ENCODE assay signal across 10 cellular contexts in genomic region chr6:159852877-159853276, GRCh38. TPM values are rescaled to one million over a fixed set of nuclear protein-coding genes. Genes with fewer than 3 reads are reported as not detected.
DNase-seq lines count a peak whose midpoint lies in the region; ATAC-seq, FAIRE-seq and TF ChIP-seq lines count a peak whose summit lies in the region.
"Had no signal": no experiment of that assay in that cellular context is flagged by ENCODE, and none has a peak within 500 bp of the region (broad histone marks: within the 10 kb centered on the region; RNA-seq: fewer than 3 reads in every experiment).

No MANE protein-coding gene starts in this region.

- H3K4me1 ChIP-seq in CD8-positive, alpha-beta T cell (ENCODE audit: insufficient read depth, low read length) = no peaks in the 10 kb centered on the region
- no peaks in the 10 kb centered on the region for H3K4me1 ChIP-seq in H9 (ENCODE audit: insufficient read depth, low read length)
- no peaks in the 10 kb centered on the region for H3K4me1 ChIP-seq in right lobe of liver

- H4K20me1 ChIP-seq in H9 (ENCODE audit: control insufficient read depth, insufficient read depth, insufficient read length) = no peaks in the 10 kb centered on the region

- H3K18ac ChIP-seq in H9 (ENCODE audit: insufficient read length, low read depth, low read length) = no peak overlapping the region

- no peak overlapping the region for H2BK5ac ChIP-seq in H9 (ENCODE audit: insufficient read length, low read length)

- H3K27me3 Mint-ChIP-seq in CD8-positive, alpha-beta T cell (ENCODE audit: low read depth) = peaks cover 1% of the 10 kb centered on the region
- H3K27me3 Mint-ChIP-seq in H9 (ENCODE audit: low read depth) = no peaks in the 10 kb centered on the region; the same call in 1 of the 2 replicates

- H2AK5ac ChIP-seq in H9 (ENCODE audit: insufficient read length, low read length) = no peak overlapping the region

- TF ChIP-seq POLR2A in right lobe of liver (IDR thresholded peaks at IDR 0.05) (no peak), H54 (IDR thresholded peaks at IDR 0.05; ENCODE audit: low read depth, low read length) (no peak)

- H3K23me2 ChIP-seq in H9 (ENCODE audit: insufficient read length, low read depth, low read length, poor library complexity, severe bottlenecking) = no peaks in the 10 kb centered on the region

- H3K27me3 ChIP-seq in CD8-positive, alpha-beta T cell (ENCODE audit: insufficient read depth, low read length) = no peaks in the 10 kb centered on the region
- H3K27me3 ChIP-seq in H9 (ENCODE audit: insufficient read depth, low read length) (no peaks in the 10 kb centered on the region), WERI-Rb-1 (ENCODE audit: insufficient read depth, low read depth, severe bottlenecking) (no peaks in the 10 kb centered on the region), right lobe of liver (no peaks in the 10 kb centered on the region)

- H3K79me2 ChIP-seq in H9 (ENCODE audit: insufficient read depth, low read length) = no peaks in the 10 kb centered on the region

- no peaks in the 10 kb centered on the region for H3K36me3 Mint-ChIP-seq in CD8-positive, alpha-beta T cell
- peaks cover 10 to 17% (median 16%) of the 10 kb centered on the region in 3 experiments for H3K36me3 Mint-ChIP-seq in H9 (ENCODE audit: insufficient read depth in 1 of 3, low read depth in 3 of 3)

- H3K56ac ChIP-seq in H9 (ENCODE audit: insufficient read length, low read depth, low read length) = no peak overlapping the region

- no peaks in the 10 kb centered on the region for H3K9me3 ChIP-seq in CD8-positive, alpha-beta T cell (ENCODE audit: low read length)
- H3K9me3 ChIP-seq in H9 (ENCODE audit: control insufficient read depth, low read depth, low read length) (no peaks in the 10 kb centered on the region), WERI-Rb-1 (ENCODE audit: severe bottlenecking) (peaks cover 9% of the 10 kb centered on the region), right lobe of liver (no peaks in the 10 kb centered on the region)

- H3K4me1 Mint-ChIP-seq in CD8-positive, alpha-beta T cell (ENCODE audit: low read depth) = peaks cover 8% of the 10 kb centered on the region
- H3K4me1 Mint-ChIP-seq in H9 = peaks cover 0 to 3% of the 10 kb centered on the region in 2 experiments; a peak in 1 of 4 replicates

- H4K5ac ChIP-seq in H9 (ENCODE audit: insufficient read length, low read depth, low read length) = no peak overlapping the region

- no peak overlapping the region for H2BK120ac ChIP-seq in H9 (ENCODE audit: low read depth, low read length, poor library complexity, severe bottlenecking)

- no peak overlapping the region for H4K91ac ChIP-seq in H9 (ENCODE audit: insufficient read length, low read depth, low read length)

- no peak overlapping the region for H3K4me3 Mint-ChIP-seq in CD8-positive, alpha-beta T cell
- no peak overlapping the region for H3K4me3 Mint-ChIP-seq in H9

- H2BK20ac ChIP-seq in H9 (ENCODE audit: low read depth, low read length, poor library complexity, severe bottlenecking) = no peak overlapping the region

- H3K27ac Mint-ChIP-seq in CD8-positive, alpha-beta T cell = no peak overlapping the region
- 0 out of 7 replicates have a peak overlapping the region, but pooled peaks of 1 of the 3 experiments have one; percentile 8 for H3K27ac Mint-ChIP-seq in H9

- H3K4ac ChIP-seq in H9 (ENCODE audit: low read depth, low read length) = no peak overlapping the region

- TF ChIP-seq CTCF in CD8-positive, alpha-beta T cell (IDR thresholded peaks at IDR 0.05) = peak; percentile 51
- peak; percentile 60; the same call in 2 of the 3 replicates for TF ChIP-seq CTCF in H9 (conservative IDR thresholded peaks at IDR 0.05)
- peak; percentile 26; the same call in 1 of the 2 replicates for TF ChIP-seq CTCF in WERI-Rb-1 (IDR thresholded peaks at IDR 0.05; ENCODE audit: low read depth, low read length)
- TF ChIP-seq CTCF in right lobe of liver (IDR thresholded peaks at IDR 0.05) = peak; percentile 23 to 47 (median 38)

- peak; percentile 58 for ATAC-seq in CD8-positive, alpha-beta T cell
- peak; percentile 59 to 86 (median 78) for ATAC-seq in right lobe of liver
- no peak for ATAC-seq in GM18861 (IDR thresholded peaks at IDR 0.05; ENCODE audit: unreplicated experiment)
- ATAC-seq in GM19455 (IDR thresholded peaks at IDR 0.05; ENCODE audit: unreplicated experiment) = no peak

- H3K79me1 ChIP-seq in H9 (ENCODE audit: insufficient read depth, low read depth, low read length, poor library complexity, severe bottlenecking) = no peaks in the 10 kb centered on the region

- CTCF ChIA-PET in CD8-positive, alpha-beta T cell (lab: Charles Lee) = interaction anchor here (0.6 to 3.9 kb wide), 19 partner anchors 9 to 603 kb away, joined by 3 to 26 read pairs (median 5); partner anchors contain the start of genes MRPL18 and TCP1

- no peaks in the 10 kb centered on the region for H3K36me3 ChIP-seq in CD8-positive, alpha-beta T cell (ENCODE audit: insufficient read depth, low read length)
- H3K36me3 ChIP-seq in WERI-Rb-1 = no peaks in the 10 kb centered on the region
- H3K36me3 ChIP-seq in right lobe of liver = no peaks in the 10 kb centered on the region

- H3K27ac ChIP-seq in CD8-positive, alpha-beta T cell (ENCODE audit: low read depth, low read length) = no peak overlapping the region
- no peak overlapping the region for H3K27ac ChIP-seq in H9 (ENCODE audit: insufficient read length, low read depth, low read length)
- no peak overlapping the region for H3K27ac ChIP-seq in WERI-Rb-1
- H3K27ac ChIP-seq in right lobe of liver = no peak overlapping the region

- H3K9ac ChIP-seq in H9 (ENCODE audit: extremely low read depth, insufficient read length, low read length) = no peak overlapping the region

- FAIRE-seq in H54 (lab: Jason Lieb, UNC) = no peak

- no peak overlapping the region for H4K8ac ChIP-seq in H9 (replicated peaks; ENCODE audit: insufficient read length, low read depth, low read length)

- H3K23ac ChIP-seq in H9 (ENCODE audit: insufficient read length, low read depth, low read length) = no peak overlapping the region

- intact Hi-C loops in CD8-positive, alpha-beta T cell (cut with DNase I, micrococcal nuclease) = loop anchor here (1.0 to 2.0 kb wide), 5 partner anchors 62 to 162 kb away; partner anchors contain the start of genes SOD2 (in 1 of the 2) and TCP1 (in 1 of the 2)
- intact Hi-C loops in right lobe of liver (cut with DNase I) = no loop called here

- H3K4me3 ChIP-seq in CD8-positive, alpha-beta T cell (ENCODE audit: low read depth, low read length) = no peak overlapping the region
- no peak overlapping the region for H3K4me3 ChIP-seq in WERI-Rb-1 (ENCODE audit: low read depth, low read length)
- H3K4me3 ChIP-seq in right lobe of liver = no peak overlapping the region

- H3K9me3 Mint-ChIP-seq in CD8-positive, alpha-beta T cell = peaks cover 11% of the 10 kb centered on the region
- H3K9me3 Mint-ChIP-seq in H9 = peaks cover 23 to 25% of the 10 kb centered on the region in 2 experiments

- H3T11ph ChIP-seq in H9 (ENCODE audit: low read length) = no peak overlapping the region

- POLR2A ChIA-PET in CD8-positive, alpha-beta T cell (lab: Charles Lee) = interaction anchor here (0.8 to 2.1 kb wide), 3 partner anchors 62 to 163 kb away, joined by 3 to 13 read pairs (median 13); partner anchors contain the start of genes MRPL18 and WTAP

- no peak overlapping the region for H2BK15ac ChIP-seq in H9 (ENCODE audit: low read depth, low read length)

- H2AFZ ChIP-seq in H9 (ENCODE audit: low read length) = peak overlapping the region; percentile 94

- H2BK12ac ChIP-seq in H9 (ENCODE audit: insufficient read length, low read depth, low read length) = no peak overlapping the region

- H3K14ac ChIP-seq in H9 (ENCODE audit: insufficient read depth, low read length) = no peak overlapping the region

- peak in 1 of 7 experiments; percentile 41 for DNase-seq in CD8-positive, alpha-beta T cell
- DNase-seq in H9 = no peak
- DNase-seq in WERI-Rb-1 = peak; percentile 23
- DNase-seq in right lobe of liver = no peak
- DNase-seq in NCI-H2171 treated with DMSO at 0.1 percent for 48 hours (lab: John Stamatoyannopoulos, UW) = no peak
- no peak for DNase-seq in H54 (ENCODE audit: insufficient read length, low spot score)
- DNase-seq: HCEC 1CT had no signal

- no CpG with 5 or more reads among the region's 6 CpGs for WGBS in H9 (ENCODE audit: extremely low coverage, insufficient read length, low lambda C conversion rate)
- 22% methylated on average over 6 of the region's 6 CpGs for WGBS in right lobe of liver (ENCODE audit: insufficient coverage, low coverage, low lambda C conversion rate, missing lambda C conversion rate)

- H3K4me2 ChIP-seq in H9 (ENCODE audit: insufficient read depth, insufficient read length, low read length) = no peak overlapping the region

RNA-seq across cellular contexts. Expression of gene MAS1, which starts 37.9 kb away (rescaled TPM):
- not detected for total RNA-seq in CD8-positive, alpha-beta T cell
- total RNA-seq in H9 (2021) = 0.02 TPM in 2 replicates
- total RNA-seq in right lobe of liver = not detected
- total RNA-seq: dermis microvascular lymphatic vessel endothelial cell had no signal

RNA-seq across cellular contexts. Expression of gene PNLDC1, which starts 52.8 kb away (rescaled TPM):
- total RNA-seq in CD8-positive, alpha-beta T cell = not detected
- total RNA-seq in H9 (2021) (not detected in 2 replicates), right lobe of liver (under 1 TPM in 1 of 6 experiments, not detected in 5; 0.15 TPM)
- total RNA-seq: dermis microvascular lymphatic vessel endothelial cell had no signal

Comparison
In these comparisons a context has a peak if more than half of its experiments do, and no peak if none do; other contexts are left out.
1. ATAC-seq: peak in CD8-positive, alpha-beta T cell (single experiment) and right lobe of liver (4 of 4); none in GM18861 (single experiment) and GM19455 (single experiment).
2. intact Hi-C loops: an anchor here in CD8-positive, alpha-beta T cell (1.0 to 2.0 kb wide); none called in right lobe of liver.
3. Peak in every context shown above with its lines, with median percentiles within 50 percentile points of each other: CTCF ChIP-seq.